ENCODE assay signal across 32 cellular contexts in the genomic region with DNA sequence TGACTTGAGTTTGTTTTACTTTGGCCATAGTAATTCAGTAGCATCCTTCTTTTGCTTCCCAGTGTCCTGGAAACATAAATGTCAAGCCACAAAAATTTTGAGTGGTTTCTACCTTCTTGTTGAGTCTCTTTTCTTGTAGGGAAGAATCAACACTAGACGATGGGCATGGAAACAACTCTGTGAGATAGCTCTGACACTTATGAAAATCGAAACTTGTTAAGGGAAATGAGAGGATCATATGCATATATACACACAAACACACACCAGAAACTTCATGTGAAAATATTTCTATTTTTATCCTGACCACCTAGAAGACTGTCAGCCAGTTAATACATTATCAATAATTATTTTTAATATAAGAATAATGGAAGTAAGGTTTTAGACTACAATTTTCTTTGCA.
"Had no signal": no experiment of that assay in that cellular context is flagged by ENCODE, and none has a peak within 500 bp of the region (broad histone marks: within the 10 kb centered on the region; RNA-seq: fewer than 3 reads in every experiment).

No MANE protein-coding gene starts in this region.

- FAIRE-seq: colon had no signal

- H3K27ac Mint-ChIP-seq: activated CD4-positive, alpha-beta memory T cell treated with anti-CD3 and anti-CD28 coated beads for 36 hours; activated CD4-positive, alpha-beta T cell treated with anti-CD3 and anti-CD28 coated beads for 36 hours; activated CD4-positive, alpha-beta T cell treated with anti-CD3 and anti-CD28 coated beads, Interleukin-2, amount 10 ng/mL, durations not matched to agents 24 days and 14 days; activated CD8-positive, alpha-beta memory T cell treated with anti-CD3 and anti-CD28 coated beads, Interleukin-2, amount 10 ng/mL, durations not matched to agents 7 days and 5 days; activated CD8-positive, alpha-beta T cell treated with anti-CD3 and anti-CD28 coated beads, Interleukin-2, amount 10 ng/mL, durations not matched to agents 7 days and 5 days; activated naive CD4-positive, alpha-beta T cell treated with anti-CD3 and anti-CD28 coated beads, Interleukin-2, amount 10 ng/mL, durations not matched to agents 7 days and 5 days; activated naive CD8-positive, alpha-beta T cell treated with anti-CD3 and anti-CD28 coated beads for 36 hours; activated naive CD8-positive, alpha-beta T cell treated with anti-CD3 and anti-CD28 coated beads, Interleukin-2, amount 50 U/mL, for 24 hours; activated T-cell treated with anti-CD3 and anti-CD28 coated beads, Interleukin-2, amount 50 U/mL, for 24 hours; activated T-cell treated with anti-CD3 and anti-CD28 coated beads, Interleukin-2, amount 50 U/mL, for 72 hours; effector memory CD8-positive, alpha-beta T cell had no signal

- H3K4me1 Mint-ChIP-seq: activated CD4-positive, alpha-beta T cell treated with anti-CD3 and anti-CD28 coated beads for 36 hours; activated CD4-positive, alpha-beta T cell treated with anti-CD3 and anti-CD28 coated beads, Interleukin-2, amount 10 ng/mL, durations not matched to agents 24 days and 14 days; activated CD8-positive, alpha-beta memory T cell treated with anti-CD3 and anti-CD28 coated beads, Interleukin-2, amount 10 ng/mL, durations not matched to agents 7 days and 5 days; activated naive CD4-positive, alpha-beta T cell treated with anti-CD3 and anti-CD28 coated beads, Interleukin-2, amount 10 ng/mL, durations not matched to agents 7 days and 5 days; activated naive CD8-positive, alpha-beta T cell treated with anti-CD3 and anti-CD28 coated beads for 36 hours; activated naive CD8-positive, alpha-beta T cell treated with anti-CD3 and anti-CD28 coated beads, Interleukin-2, amount 50 U/mL, for 24 hours had no signal

- H3K36me3 ChIP-seq: adrenal gland, esophagus muscularis mucosa, gastrocnemius medialis had no signal

- H3K4me1 ChIP-seq: adrenal gland, body of pancreas, esophagus muscularis mucosa, foreskin keratinocyte, gastrocnemius medialis had no signal

- H3K4me3 Mint-ChIP-seq: activated CD4-positive, alpha-beta memory T cell treated with anti-CD3 and anti-CD28 coated beads for 36 hours; activated CD4-positive, alpha-beta T cell treated with anti-CD3 and anti-CD28 coated beads for 36 hours; activated CD4-positive, alpha-beta T cell treated with anti-CD3 and anti-CD28 coated beads, Interleukin-2, amount 10 ng/mL, durations not matched to agents 24 days and 14 days; activated CD8-positive, alpha-beta memory T cell treated with anti-CD3 and anti-CD28 coated beads, Interleukin-2, amount 10 ng/mL, durations not matched to agents 7 days and 5 days; activated CD8-positive, alpha-beta T cell treated with anti-CD3 and anti-CD28 coated beads, Interleukin-2, amount 10 ng/mL, durations not matched to agents 7 days and 5 days; activated naive CD4-positive, alpha-beta T cell treated with anti-CD3 and anti-CD28 coated beads, Interleukin-2, amount 10 ng/mL, durations not matched to agents 7 days and 5 days; activated naive CD8-positive, alpha-beta T cell treated with anti-CD3 and anti-CD28 coated beads for 36 hours; activated naive CD8-positive, alpha-beta T cell treated with anti-CD3 and anti-CD28 coated beads, Interleukin-2, amount 50 U/mL, for 24 hours; activated T-cell treated with anti-CD3 and anti-CD28 coated beads, Interleukin-2, amount 50 U/mL, for 24 hours; activated T-cell treated with anti-CD3 and anti-CD28 coated beads, Interleukin-2, amount 50 U/mL, for 72 hours; effector memory CD8-positive, alpha-beta T cell had no signal

- H3K27me3 ChIP-seq: adrenal gland, body of pancreas, esophagus muscularis mucosa, foreskin keratinocyte, gastrocnemius medialis had no signal

- H3K27ac ChIP-seq: adrenal gland, body of pancreas, esophagus muscularis mucosa, foreskin keratinocyte, gastrocnemius medialis had no signal

- H3K4me3 ChIP-seq: adrenal gland, body of pancreas, esophagus muscularis mucosa, gastrocnemius medialis had no signal

- ATAC-seq: activated CD4-positive, alpha-beta T cell treated with anti-CD3 and anti-CD28 coated beads for 36 hours; activated CD8-positive, alpha-beta memory T cell treated with anti-CD3 and anti-CD28 coated beads, Interleukin-2, amount 10 ng/mL, durations not matched to agents 7 days and 5 days; activated CD8-positive, alpha-beta T cell treated with anti-CD3 and anti-CD28 coated beads, Interleukin-2, amount 10 ng/mL, durations not matched to agents 7 days and 5 days; activated naive CD8-positive, alpha-beta T cell treated with anti-CD3 and anti-CD28 coated beads, Interleukin-2, amount 50 U/mL, for 24 hours; activated T-cell treated with anti-CD3 and anti-CD28 coated beads, Interleukin-2, amount 50 U/mL, for 72 hours; body of pancreas; effector memory CD8-positive, alpha-beta T cell; foreskin keratinocyte; gastrocnemius medialis had no signal

- H3K27me3 Mint-ChIP-seq: activated CD4-positive, alpha-beta memory T cell treated with anti-CD3 and anti-CD28 coated beads for 36 hours; activated CD4-positive, alpha-beta T cell treated with anti-CD3 and anti-CD28 coated beads for 36 hours; activated CD4-positive, alpha-beta T cell treated with anti-CD3 and anti-CD28 coated beads, Interleukin-2, amount 10 ng/mL, durations not matched to agents 24 days and 14 days; activated CD8-positive, alpha-beta memory T cell treated with anti-CD3 and anti-CD28 coated beads, Interleukin-2, amount 10 ng/mL, durations not matched to agents 7 days and 5 days; activated naive CD4-positive, alpha-beta T cell treated with anti-CD3 and anti-CD28 coated beads, Interleukin-2, amount 10 ng/mL, durations not matched to agents 7 days and 5 days; activated naive CD8-positive, alpha-beta T cell treated with anti-CD3 and anti-CD28 coated beads for 36 hours; activated naive CD8-positive, alpha-beta T cell treated with anti-CD3 and anti-CD28 coated beads, Interleukin-2, amount 50 U/mL, for 24 hours; activated T-cell treated with anti-CD3 and anti-CD28 coated beads, Interleukin-2, amount 50 U/mL, for 24 hours; effector memory CD8-positive, alpha-beta T cell had no signal

- H3K9me3 ChIP-seq: adrenal gland, body of pancreas, esophagus muscularis mucosa, gastrocnemius medialis had no signal

- DNase-seq: activated CD4-positive, alpha-beta memory T cell treated with anti-CD3 and anti-CD28 coated beads for 36 hours; activated CD4-positive, alpha-beta T cell treated with anti-CD3 and anti-CD28 coated beads for 36 hours; activated CD4-positive, alpha-beta T cell treated with anti-CD3 and anti-CD28 coated beads, Interleukin-2, amount 10 ng/mL, durations not matched to agents 24 days and 14 days; activated CD4-positive, CD25-positive, alpha-beta regulatory T cell; activated CD4-positive, CD25-positive, alpha-beta regulatory T cell treated with anti-CD3 and anti-CD28 coated beads, Interleukin-2, amount 50 U/mL, for 72 hours; activated CD8-positive, alpha-beta memory T cell treated with anti-CD3 and anti-CD28 coated beads, Interleukin-2, amount 10 ng/mL, durations not matched to agents 7 days and 5 days; activated CD8-positive, alpha-beta memory T cell treated with anti-CD3 and anti-CD28 coated beads, Interleukin-2, amount 50 U/mL, for 4 hours; activated CD8-positive, alpha-beta T cell treated with anti-CD3 and anti-CD28 coated beads, Interleukin-2, amount 10 ng/mL, durations not matched to agents 7 days and 5 days; activated gamma-delta T cell; activated naive CD4-positive, alpha-beta T cell; activated naive CD4-positive, alpha-beta T cell treated with anti-CD3 and anti-CD28 coated beads, Interleukin-2, amount 10 ng/mL, durations not matched to agents 7 days and 5 days; activated naive CD8-positive, alpha-beta T cell treated with anti-CD3 and anti-CD28 coated beads for 36 hours; activated naive CD8-positive, alpha-beta T cell treated with anti-CD3 and anti-CD28 coated beads, Interleukin-2, amount 50 U/mL, for 24 hours; activated T-cell treated with anti-CD3 and anti-CD28 coated beads for 4 hours; activated T-cell treated with anti-CD3 and anti-CD28 coated beads, Interleukin-2, amount 50 U/mL, for 24 hours; activated T-cell treated with anti-CD3 and anti-CD28 coated beads, Interleukin-2, amount 50 U/mL, for 72 hours; adrenal gland; amygdala; aorta; body of pancreas; caudate nucleus; cortex of kidney; dermis blood vessel endothelial cell; effector CD4-positive, alpha-beta T cell; effector memory CD8-positive, alpha-beta T cell; erythroblast; foreskin keratinocyte; gastrocnemius medialis; hippocampal formation; T-helper 2 cell had no signal

- H3K36me3 Mint-ChIP-seq: activated CD4-positive, alpha-beta memory T cell treated with anti-CD3 and anti-CD28 coated beads for 36 hours; activated CD8-positive, alpha-beta memory T cell treated with anti-CD3 and anti-CD28 coated beads, Interleukin-2, amount 10 ng/mL, durations not matched to agents 7 days and 5 days; activated naive CD4-positive, alpha-beta T cell treated with anti-CD3 and anti-CD28 coated beads, Interleukin-2, amount 10 ng/mL, durations not matched to agents 7 days and 5 days; activated naive CD8-positive, alpha-beta T cell treated with anti-CD3 and anti-CD28 coated beads for 36 hours had no signal
